1 cellular context compared by ENCODE assay signal in the genomic region with DNA sequence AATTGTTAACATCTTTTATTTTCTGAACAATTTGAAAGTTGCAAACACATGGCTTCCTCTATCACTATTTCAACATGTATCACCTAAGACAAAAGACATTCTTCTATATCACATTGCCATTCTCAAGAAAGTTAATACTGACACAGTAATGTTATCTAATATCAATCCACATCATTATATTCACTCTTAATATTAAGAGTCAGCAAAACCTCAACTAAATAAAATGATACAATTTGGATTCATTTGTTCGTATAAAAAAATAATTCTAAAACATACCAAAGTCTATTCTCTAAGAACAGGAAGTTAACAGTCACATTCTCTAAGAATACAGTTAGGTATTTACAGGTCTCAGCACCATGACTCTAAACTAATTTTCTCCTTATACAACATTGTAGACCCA.
TF ChIP-seq lines count a peak whose summit lies in the region.

No MANE protein-coding gene starts in this region.

TF ChIP-seq in HepG2, 621 proteins besides CTCF, POLR2A, EP300 and RAD21:
- TF ChIP-seq ATF7-NPFF (CRISPR knock-in tag; IDR thresholded peaks at IDR 0.05; ENCODE audit: low read depth) = no peak
- TF ChIP-seq, protein P1, sequence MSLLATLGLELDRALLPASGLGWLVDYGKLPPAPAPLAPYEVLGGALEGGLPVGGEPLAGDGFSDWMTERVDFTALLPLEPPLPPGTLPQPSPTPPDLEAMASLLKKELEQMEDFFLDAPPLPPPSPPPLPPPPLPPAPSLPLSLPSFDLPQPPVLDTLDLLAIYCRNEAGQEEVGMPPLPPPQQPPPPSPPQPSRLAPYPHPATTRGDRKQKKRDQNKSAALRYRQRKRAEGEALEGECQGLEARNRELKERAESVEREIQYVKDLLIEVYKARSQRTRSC (CRISPR knock-in tag; IDR thresholded peaks at IDR 0.05; ENCODE audit: low read depth) = no peak
- TF ChIP-seq ZSCAN20 (CRISPR knock-in tag; IDR thresholded peaks at IDR 0.05; ENCODE audit: borderline replicate concordance) = no peak
- TF ChIP-seq KDM6A (CRISPR knock-in tag; IDR thresholded peaks at IDR 0.05; ENCODE audit: low read depth) = no peak
- no peak for TF ChIP-seq ZNF792 (CRISPR knock-in tag; IDR thresholded peaks at IDR 0.05)
- TF ChIP-seq TAF15 (IDR thresholded peaks at IDR 0.05; ENCODE audit: low read depth, low read length, poor library complexity, severe bottlenecking) = no peak
- no peak for TF ChIP-seq LRRFIP1 (CRISPR knock-in tag; conservative IDR thresholded peaks at IDR 0.05)
- no peak for TF ChIP-seq AKAP8 (CRISPR knock-in tag; IDR thresholded peaks at IDR 0.05)
- TF ChIP-seq ZNF646 (CRISPR knock-in tag; IDR thresholded peaks at IDR 0.05) = no peak
- no peak for TF ChIP-seq ZNF446 (CRISPR knock-in tag; IDR thresholded peaks at IDR 0.05)
- no peak for TF ChIP-seq ZNF30 (CRISPR knock-in tag; IDR thresholded peaks at IDR 0.05)
- peak; percentile 9 to 60; a peak in 2 of 4 replicates for TF ChIP-seq MAFK (conservative IDR thresholded peaks at IDR 0.05 in 1 of 2, IDR thresholded peaks at IDR 0.05 in 1 of 2; ENCODE audit: low read length in 2 of 2)
- TF ChIP-seq ZSCAN31 (CRISPR knock-in tag; IDR thresholded peaks at IDR 0.05; ENCODE audit: low read depth) = no peak
- TF ChIP-seq ZFP36L2 (CRISPR knock-in tag; IDR thresholded peaks at IDR 0.05) = no peak
- peak; percentile 14; the same call in 1 of the 2 replicates for TF ChIP-seq MAFF (IDR thresholded peaks at IDR 0.05; ENCODE audit: low read depth, low read length)
- TF ChIP-seq ZNF138 (CRISPR knock-in tag; IDR thresholded peaks at IDR 0.05; ENCODE audit: low read depth) = no peak
- TF ChIP-seq, protein P2, sequence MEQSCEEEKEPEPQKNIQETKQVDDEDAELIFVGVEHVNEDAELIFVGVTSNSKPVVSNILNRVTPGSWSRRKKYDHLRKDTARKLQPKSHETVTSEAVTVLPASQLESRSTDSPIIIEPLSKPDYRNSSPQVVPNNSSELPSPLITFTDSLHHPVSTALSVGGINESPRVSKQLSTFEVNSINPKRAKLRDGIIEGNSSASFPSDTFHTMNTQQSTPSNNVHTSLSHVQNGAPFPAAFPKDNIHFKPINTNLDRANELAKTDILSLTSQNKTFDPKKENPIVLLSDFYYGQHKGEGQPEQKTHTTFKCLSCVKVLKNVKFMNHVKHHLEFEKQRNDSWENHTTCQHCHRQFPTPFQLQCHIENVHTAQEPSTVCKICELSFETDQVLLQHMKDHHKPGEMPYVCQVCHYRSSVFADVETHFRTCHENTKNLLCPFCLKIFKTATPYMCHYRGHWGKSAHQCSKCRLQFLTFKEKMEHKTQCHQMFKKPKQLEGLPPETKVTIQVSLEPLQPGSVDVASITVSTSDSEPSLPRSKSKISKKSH (CRISPR knock-in tag; IDR thresholded peaks at IDR 0.05; ENCODE audit: borderline replicate concordance) = no peak
